17 cellular contexts compared by ENCODE assay signal in genomic region chr1:55262822-55263221, GRCh38. TPM values are rescaled to one million over a fixed set of nuclear protein-coding genes. Genes with fewer than 3 reads are reported as not detected.
DNase-seq lines count a peak whose midpoint lies in the region; ATAC-seq and TF ChIP-seq lines count a peak whose summit lies in the region.
"Had no signal": no experiment of that assay in that cellular context is flagged by ENCODE, and none has a peak within 500 bp of the region (broad histone marks: within the 10 kb centered on the region; RNA-seq: fewer than 3 reads in every experiment).

No MANE protein-coding gene starts in this region.

- no peak for TF ChIP-seq POLR2A in GM18505 (IDR thresholded peaks at IDR 0.05; ENCODE audit: borderline replicate concordance, extremely low read depth, insufficient read depth, insufficient read length)

- ATAC-seq in GM19463 (IDR thresholded peaks at IDR 0.05; ENCODE audit: unreplicated experiment) (no peak), GM18505 (IDR thresholded peaks at IDR 0.05; ENCODE audit: unreplicated experiment) (no peak)
- ATAC-seq: activated CD4-positive, alpha-beta T cell treated with anti-CD3 and anti-CD28 coated beads for 36 hours; GM23338; lower lobe of right lung had no signal

- DNase-seq in AG08395 (ENCODE audit: low spot score) (peak; percentile 44), HT1080 (ENCODE audit: low read depth) (peak; percentile 35), amniotic epithelial cell (ENCODE audit: low read depth) (peak; percentile 68), fibroblast of the conjunctiva (ENCODE audit: low read depth) (peak; percentile 56), NK-92 (lab: John Stamatoyannopoulos, UW; ENCODE audit: unreplicated experiment) (no peak), islet precursor cell (no peak)
- DNase-seq: activated CD4-positive, alpha-beta T cell treated with anti-CD3 and anti-CD28 coated beads for 36 hours; activated CD8-positive, alpha-beta memory T cell treated with anti-CD3 and anti-CD28 coated beads, Interleukin-2, amount 50 U/mL, for 4 hours; CD4-positive, alpha-beta memory T cell; dorsolateral prefrontal cortex; Karpas-422; lower lobe of right lung; NCI-H1436 treated with DMSO at 0.1 percent for 48 hours; tibial artery had no signal

RNA-seq across cellular contexts. Expression of gene USP24, which starts 47.7 kb away (rescaled TPM):
- total RNA-seq in HT1080 (2014; rRNA removed; shearing (Covaris generic)) = 27.2 and 31.4 TPM in 2 replicates
- polyA plus RNA-seq in HT1080 (2015; cell fraction: cytosol; rRNA removed) = 10.7 and 15.0 TPM in 2 replicates
- polyA plus RNA-seq in HT1080 (2015; cell fraction: nucleus; rRNA removed) = 40.7 and 45.9 TPM in 2 replicates

Comparison
In these comparisons a context has a peak if more than half of its experiments do, and no peak if none do; other contexts are left out.
1. DNase-seq: peak in AG08395 (single experiment), HT1080 (single experiment), amniotic epithelial cell (single experiment) and fibroblast of the conjunctiva (single experiment); none in NK-92 (single experiment) and islet precursor cell (single experiment).